Comparison of ENCODE assay signal across 8 cellular contexts in the genomic region with DNA sequence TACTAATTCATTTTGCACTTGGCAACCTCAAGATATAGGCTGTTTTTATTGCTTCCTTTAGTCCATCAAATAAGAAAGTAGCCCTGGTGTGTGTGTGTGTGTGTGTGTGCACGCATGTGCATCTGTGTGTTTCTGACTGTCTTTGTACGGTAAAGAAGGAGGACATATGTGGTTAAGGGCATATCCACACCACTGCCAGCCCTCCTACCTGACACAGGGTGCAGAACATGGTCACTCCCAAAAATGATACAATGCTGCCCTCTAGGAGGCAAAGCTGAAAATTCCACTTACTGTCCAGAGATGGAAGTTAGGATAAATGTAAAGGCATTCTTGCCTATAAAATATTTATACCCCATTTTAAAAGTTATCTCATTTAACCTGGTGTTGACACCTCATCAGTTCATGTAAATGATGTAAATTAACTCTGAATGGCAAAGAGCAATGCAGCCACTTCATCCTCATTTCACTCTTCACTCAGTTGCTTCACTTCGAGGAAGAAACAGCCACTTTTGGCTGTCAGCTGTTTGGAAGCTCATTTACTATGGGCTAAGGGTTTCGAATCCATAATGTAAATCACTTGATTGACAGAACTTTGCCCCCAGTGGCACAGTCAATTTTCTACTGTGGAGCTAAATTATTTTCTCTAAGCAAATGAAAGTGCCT.
DNase-seq lines count a peak whose midpoint lies in the region; ATAC-seq and TF ChIP-seq lines count a peak whose summit lies in the region.

No MANE protein-coding gene starts in this region.

- no peaks in the 10 kb centered on the region for H3K9me2 ChIP-seq in OCI-LY7 (ENCODE audit: insufficient read depth, low read length)

- H3K9me3 ChIP-seq in OCI-LY7 (ENCODE audit: low read length): no peaks in the 10 kb centered on the region

- no TSS peak for BruUV-seq in OCI-LY7 (replicated peaks; lab: Mats Ljungman, UMichigan)

- intact Hi-C loops in OCI-LY7 (cut with micrococcal nuclease; ENCODE audit: unreplicated experiment): loop anchor here (10.0 kb wide), 1 partner anchor 62 kb away; no protein-coding TSS in a partner anchor

- H3K27ac ChIP-seq in OCI-LY7 (ENCODE audit: low read depth, low read length, poor library complexity, severe bottlenecking): no peak overlapping the region

- H3K36me3 ChIP-seq in OCI-LY7 (ENCODE audit: insufficient read depth, low read length): no peaks in the 10 kb centered on the region

- H3K79me2 ChIP-seq in OCI-LY7 (ENCODE audit: insufficient read depth, low read depth, low read length): no peaks in the 10 kb centered on the region

- POLR2A ChIA-PET in OCI-LY7 (lab: Charles Lee): interaction anchor here (0.5 kb wide), 1 partner anchor 133 kb away, joined by 3 read pairs; no protein-coding TSS in a partner anchor

- H4K20me1 ChIP-seq in OCI-LY7 (ENCODE audit: insufficient read depth, low read length): no peaks in the 10 kb centered on the region

- TF ChIP-seq CTCF in OCI-LY7 (conservative IDR thresholded peaks at IDR 0.05; ENCODE audit: low read length): peak; percentile 75

- DNase-seq in NCI-H2081 (lab: John Stamatoyannopoulos, UW) (peak; percentile 77 to 80), NCI-H2081 treated with DMSO at 0.1 percent for 48 hours (lab: John Stamatoyannopoulos, UW) (no peak), KG1 (lab: John Stamatoyannopoulos, UW) (peak; percentile 63), OCI-LY7 (ENCODE audit: low spot score) (peak; percentile 40), dermis microvascular lymphatic vessel endothelial cell (ENCODE audit: low read depth in 2 of 2) (peak; percentile 16 to 32), medulla oblongata (ENCODE audit: extremely low spot score) (peak; percentile 71)

- CTCF ChIA-PET in OCI-LY7 (lab: Charles Lee; ENCODE audit: unreplicated experiment): interaction anchor here (0.6 kb wide), 2 partner anchors 489 to 568 kb away, joined by 3 to 4 read pairs; no protein-coding TSS in a partner anchor

- no peak overlapping the region for H3K4me3 ChIP-seq in OCI-LY7 (ENCODE audit: low read depth, low read length, poor library complexity, severe bottlenecking)

- H3K4me1 ChIP-seq in OCI-LY7 (ENCODE audit: insufficient read depth, low read length, poor library complexity, severe bottlenecking): no peaks in the 10 kb centered on the region

- no peak overlapping the region for H3K4me2 ChIP-seq in OCI-LY7 (ENCODE audit: low read length)

- ATAC-seq in GM21423 (IDR thresholded peaks at IDR 0.05; ENCODE audit: unreplicated experiment) (peak; percentile 56), HG02588 (IDR thresholded peaks at IDR 0.05; ENCODE audit: unreplicated experiment) (no peak)

- H2AFZ ChIP-seq in OCI-LY7 (ENCODE audit: low read length): no peak overlapping the region
